ENCODE assay signal across 9 cellular contexts in genomic region chr13:44470623-44471562, GRCh38.
DNase-seq lines count a peak whose midpoint lies in the region; ATAC-seq and TF ChIP-seq lines count a peak whose summit lies in the region.
"Had no signal": no experiment of that assay in that cellular context is flagged by ENCODE, and none has a peak within 500 bp of the region (broad histone marks: within the 10 kb centered on the region; RNA-seq: fewer than 3 reads in every experiment).

No MANE protein-coding gene starts in this region.

- ATAC-seq in GM21717 (IDR thresholded peaks at IDR 0.05; ENCODE audit: unreplicated experiment): no peak
- no peak for ATAC-seq in GM18909 (IDR thresholded peaks at IDR 0.05; ENCODE audit: poor library complexity, unreplicated experiment)
- no peak for ATAC-seq in GM21576 (IDR thresholded peaks at IDR 0.05; ENCODE audit: unreplicated experiment)

- peaks cover 67% of the 10 kb centered on the region for H3K4me1 Mint-ChIP-seq in brain

- no peaks in the 10 kb centered on the region for H3K27me3 Mint-ChIP-seq in brain

- in situ Hi-C loops in G401 (cut with HindIII; ENCODE audit: low sequenced_read_pairs): no loop called here

- no peaks in the 10 kb centered on the region for H3K9me3 Mint-ChIP-seq in brain
- H3K9me3 Mint-ChIP-seq: memory B cell had no signal

- H3K36me3 Mint-ChIP-seq in brain: peaks cover 3% of the 10 kb centered on the region

- peak overlapping the region in 1 of 5 experiments; percentile 11 for H3K27ac Mint-ChIP-seq in brain
- H3K27ac Mint-ChIP-seq: memory B cell had no signal

- no peak overlapping the region for H3K4me3 Mint-ChIP-seq in brain
- H3K4me3 Mint-ChIP-seq: memory B cell had no signal

- peak; percentile 51 for DNase-seq in G401 (ENCODE audit: low spot score)
- peak; percentile 14 to 35 for DNase-seq in NCI-H1930 (lab: John Stamatoyannopoulos, UW)
- peak; percentile 32 for DNase-seq in myocyte (ENCODE audit: low read depth)
- DNase-seq in stimulated activated CD4-positive, alpha-beta T cell treated with anti-CD3 and anti-CD28 coated beads, Interleukin-2, amount 100 ng/mL, for 24 hours: no peak

- TF ChIP-seq CTCF in brain (conservative IDR thresholded peaks at IDR 0.05): peak; percentile 75 to 84

Comparison
In these comparisons a context has a peak if more than half of its experiments do, and no peak if none do; other contexts are left out.
1. DNase-seq: peak in G401 (single experiment), NCI-H1930 (2 of 2) and myocyte (single experiment); none in stimulated activated CD4-positive, alpha-beta T cell treated with anti-CD3 and anti-CD28 coated beads, Interleukin-2, amount 100 ng/mL, for 24 hours (0 of 2).